ENCODE assay signal across 14 cellular contexts in the genomic region with DNA sequence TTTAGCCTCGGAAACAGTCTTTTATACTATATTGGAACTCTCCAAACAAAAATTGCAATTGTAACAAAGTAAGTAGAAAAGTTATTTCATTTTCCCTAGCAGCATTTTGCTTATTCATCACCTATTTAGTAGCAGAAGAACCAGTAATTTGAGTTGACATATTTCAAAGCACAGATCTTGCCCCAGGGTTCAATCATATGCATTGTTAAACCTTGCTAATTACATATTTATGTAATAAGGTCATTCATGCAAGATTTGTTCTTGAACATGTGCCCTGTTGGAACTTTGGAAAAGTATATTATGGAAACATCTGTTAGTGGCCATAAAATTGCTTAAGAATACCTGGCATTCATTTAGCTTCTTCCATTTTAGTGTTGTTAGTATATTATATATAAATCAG.
"Had no signal": no experiment of that assay in that cellular context is flagged by ENCODE, and none has a peak within 500 bp of the region (broad histone marks: within the 10 kb centered on the region; RNA-seq: fewer than 3 reads in every experiment).

No MANE protein-coding gene starts in this region.

- H3K4me3 ChIP-seq: cardiac muscle cell, esophagus squamous epithelium, neural progenitor cell, ovary, tibial artery, uterus had no signal

- DNase-seq: activated CD4-positive, alpha-beta T cell treated with anti-CD3 and anti-CD28 coated beads, Interleukin-2, amount 50 U/mL, for 48 hours; activated CD4-positive, CD25-positive, alpha-beta regulatory T cell treated with anti-CD3 and anti-CD28 coated beads, Interleukin-2, amount 50 U/mL, for 72 hours; activated naive CD4-positive, alpha-beta T cell treated with anti-CD3 and anti-CD28 coated beads, Interleukin-2, amount 10 ng/mL, durations not matched to agents 7 days and 5 days; esophagus squamous epithelium; foreskin melanocyte; left cardiac atrium; ovary; T-helper 1 cell; T1000; tibial artery; uterus had no signal

- ATAC-seq: left cardiac atrium; stimulated activated memory B cell treated with anti-CD40 and anti-IgM and Interleukin-4, amounts not matched to agents 10 μg/mL and 1 μg/mL and 100 μg/mL, for 72 hours had no signal
